Comparison of ENCODE assay signal across 8 cellular contexts in the genomic region with DNA sequence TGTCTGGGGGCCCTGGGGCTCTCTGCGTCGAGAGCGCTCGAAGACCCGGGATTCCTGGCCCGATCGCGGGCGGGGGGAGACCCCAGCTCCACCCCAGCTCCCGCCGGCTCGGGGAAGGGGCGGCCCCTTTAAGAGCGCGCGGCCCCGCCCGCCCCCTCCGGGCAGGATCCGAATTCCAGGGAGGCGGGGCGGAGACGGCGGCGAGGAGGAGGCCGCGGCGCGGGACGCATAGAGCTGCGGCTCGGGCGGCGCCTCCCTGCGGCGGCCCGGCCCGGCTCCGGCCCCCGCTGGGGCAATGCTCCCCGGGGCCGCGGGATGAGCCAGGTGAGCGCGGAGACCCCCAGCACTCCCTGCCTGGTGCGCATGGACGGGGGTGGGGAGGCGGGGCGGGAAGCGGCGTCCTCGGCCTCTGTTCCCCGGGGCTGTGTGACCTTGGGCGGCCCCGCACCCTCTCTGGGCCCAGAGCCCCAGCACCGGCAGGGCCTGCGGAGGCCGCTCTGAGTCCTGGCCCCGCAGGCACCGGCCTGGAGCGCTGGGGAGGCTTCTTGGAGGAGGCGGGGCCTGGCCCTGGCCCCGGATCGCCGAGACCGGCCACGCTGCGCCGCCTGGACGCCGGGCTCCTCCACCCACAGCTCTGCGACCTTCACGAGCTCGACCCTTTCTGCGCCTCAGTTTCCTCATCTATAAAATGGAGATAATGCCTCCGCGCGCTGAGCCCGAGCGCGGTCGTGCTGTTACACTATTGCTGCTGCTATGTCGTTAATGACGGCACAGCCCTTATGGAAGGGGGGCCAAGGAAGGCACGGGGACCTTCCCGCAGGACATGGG. TPM values are rescaled to one million over a fixed set of nuclear protein-coding genes. Genes with fewer than 3 reads are reported as not detected.
A peak's percentile ranks its signal among the peaks of the same experiment; 100 is the strongest.
DNase-seq lines count a peak whose midpoint lies in the region; ATAC-seq and TF ChIP-seq lines count a peak whose summit lies in the region.

No MANE protein-coding gene starts in this region.

- POLR2A ChIA-PET in SK-N-SH (lab: Yijun Ruan, JAX) = interaction anchor here (1.1 kb wide), 1 partner anchor 247 kb away, joined by 4 read pairs; the partner anchor contains the start of gene THOC5

- no peak for TF ChIP-seq RAD21 in Ishikawa (IDR thresholded peaks at IDR 0.05; ENCODE audit: low read depth)
- TF ChIP-seq RAD21 in SK-N-SH (IDR thresholded peaks at IDR 0.05; ENCODE audit: low read length) = no peak

- H3K4me2 ChIP-seq in DOHH2 (ENCODE audit: low read length) = peak overlapping the region; percentile 96
- peak overlapping the region; percentile 91 for H3K4me2 ChIP-seq in SK-N-SH
- no peak overlapping the region for H3K4me2 ChIP-seq in Karpas-422 (ENCODE audit: low read depth, low read length, poor library complexity, severe bottlenecking)

- H4K20me1 ChIP-seq in DOHH2 (ENCODE audit: control insufficient read depth, insufficient read depth, low read depth, low read length) (peaks cover 3% of the 10 kb centered on the region; the same call in 1 of the 2 replicates), SK-N-SH (ENCODE audit: insufficient read depth) (peaks cover 9% of the 10 kb centered on the region; the same call in 1 of the 2 replicates), Karpas-422 (ENCODE audit: insufficient read depth, low read depth, low read length) (peaks cover 3% of the 10 kb centered on the region; the same call in 1 of the 2 replicates)

- peak; percentile 93 for DNase-seq in SK-N-SH
- peak; percentile 89 for DNase-seq in cerebellum (ENCODE audit: low spot score)
- DNase-seq in islet precursor cell = peak; percentile 92
- no peak for DNase-seq in Karpas-422

- no peaks in the 10 kb centered on the region for H3K9me2 ChIP-seq in DOHH2 (replicated peaks; ENCODE audit: control insufficient read depth, low read length)
- no peaks in the 10 kb centered on the region for H3K9me2 ChIP-seq in SK-N-SH
- no peaks in the 10 kb centered on the region for H3K9me2 ChIP-seq in Karpas-422 (replicated peaks; ENCODE audit: insufficient read depth, low read length)

- H3K27ac ChIP-seq in DOHH2 (ENCODE audit: low read depth, low read length) = no peak overlapping the region
- peak overlapping the region; percentile 88 to 89 for H3K27ac ChIP-seq in SK-N-SH (ENCODE audit: low read depth in 2 of 2, low read length in 1 of 2)
- peak overlapping the region; percentile 80 to 97 (median 93) for H3K27ac ChIP-seq in skin epidermis
- no peak overlapping the region for H3K27ac ChIP-seq in Karpas-422 (ENCODE audit: low read length)

- no peaks in the 10 kb centered on the region for H3K79me2 ChIP-seq in DOHH2 (ENCODE audit: control insufficient read depth, low read length)
- peaks cover 30% of the 10 kb centered on the region for H3K79me2 ChIP-seq in SK-N-SH (ENCODE audit: insufficient read depth)
- no peaks in the 10 kb centered on the region for H3K79me2 ChIP-seq in Karpas-422 (ENCODE audit: low read length)

- H2AFZ ChIP-seq in SK-N-SH (ENCODE audit: low read depth) (peak overlapping the region; percentile 89; the same call in 1 of the 2 replicates), Karpas-422 (ENCODE audit: low read length) (no peak overlapping the region)

- H3K27me3 ChIP-seq in DOHH2 (ENCODE audit: control insufficient read depth, low read length) = peaks cover 10% of the 10 kb centered on the region
- no peaks in the 10 kb centered on the region for H3K27me3 ChIP-seq in SK-N-SH (ENCODE audit: insufficient read depth)
- no peaks in the 10 kb centered on the region for H3K27me3 ChIP-seq in Karpas-422 (ENCODE audit: low read length)

- H3K9me3 ChIP-seq in DOHH2 (ENCODE audit: control insufficient read depth, insufficient read depth, low read length) = no peaks in the 10 kb centered on the region
- H3K9me3 ChIP-seq in SK-N-SH = no peaks in the 10 kb centered on the region
- no peaks in the 10 kb centered on the region for H3K9me3 ChIP-seq in Karpas-422 (ENCODE audit: low read length)

- TF ChIP-seq CTCF in DOHH2 (IDR thresholded peaks at IDR 0.05; ENCODE audit: low read depth, low read length, poor library complexity, severe bottlenecking) (no peak), SK-N-SH (IDR thresholded peaks at IDR 0.05) (peak; percentile 15; the same call in 1 of the 2 replicates)

- no peak for ATAC-seq in GM21786 (IDR thresholded peaks at IDR 0.05; ENCODE audit: unreplicated experiment)

- H3K9ac ChIP-seq in SK-N-SH (peak overlapping the region; percentile 90), Karpas-422 (ENCODE audit: low read length) (no peak overlapping the region)

- CTCF ChIA-PET in SK-N-SH (lab: Yijun Ruan, JAX) = interaction anchor here (0.7 to 3.3 kb wide), 13 partner anchors 10 to 62 kb away, joined by 3 to 63 read pairs (median 4); partner anchors contain the start of gene EWSR1

- WGBS in SK-N-SH (ENCODE audit: low lambda C conversion rate) = 35% methylated on average over 27 of the region's 86 CpGs

- H3K4me3 ChIP-seq in DOHH2 (ENCODE audit: low read length) (peak overlapping the region; percentile 78), SK-N-SH (ENCODE audit: low read depth in 2 of 2, low read length in 1 of 2) (peak overlapping the region; percentile 74 to 85), skin epidermis (peak overlapping the region; percentile 54 to 96 (median 72)), Karpas-422 (ENCODE audit: low read length) (no peak overlapping the region)

- H3F3A ChIP-seq in DOHH2 (ENCODE audit: control insufficient read depth, insufficient read depth) = no peaks in the 10 kb centered on the region
- H3F3A ChIP-seq in SK-N-SH (replicated peaks; ENCODE audit: insufficient read depth) = peaks cover 5% of the 10 kb centered on the region

- H3K4me1 ChIP-seq in DOHH2 (ENCODE audit: control insufficient read depth, low read length) = peaks cover 31% of the 10 kb centered on the region
- peaks cover 18 to 50% of the 10 kb centered on the region in 2 experiments; a peak in 3 of 4 replicates for H3K4me1 ChIP-seq in SK-N-SH (ENCODE audit: control insufficient read depth in 1 of 2, insufficient read depth in 2 of 2, low read depth in 1 of 2, low read length in 1 of 2)
- H3K4me1 ChIP-seq in Karpas-422 (ENCODE audit: low read length) = peaks cover 6% of the 10 kb centered on the region; the same call in 1 of the 2 replicates

- TF ChIP-seq EP300 in Ishikawa (IDR thresholded peaks at IDR 0.05; ENCODE audit: borderline replicate concordance) (peak; percentile 58; the same call in 1 of the 2 replicates), SK-N-SH (IDR thresholded peaks at IDR 0.05; ENCODE audit: borderline replicate concordance in 1 of 2, low read depth in 1 of 2, low read length in 1 of 2) (no peak)

- H3K36me3 ChIP-seq in DOHH2 (ENCODE audit: control insufficient read depth, low read length) (no peaks in the 10 kb centered on the region), SK-N-SH (replicated peaks in 1 of 2; ENCODE audit: control insufficient read depth in 1 of 2, insufficient read depth in 2 of 2, low read length in 1 of 2) (peaks cover 0 to 2% of the 10 kb centered on the region in 2 experiments), Karpas-422 (ENCODE audit: insufficient read depth, low read length) (no peaks in the 10 kb centered on the region)

TF ChIP-seq in Ishikawa, 13 proteins besides CTCF, POLR2A, EP300 and RAD21:
- peak; percentile 93 for TF ChIP-seq TEAD4 (IDR thresholded peaks at IDR 0.05)
- TF ChIP-seq, protein P1, sequence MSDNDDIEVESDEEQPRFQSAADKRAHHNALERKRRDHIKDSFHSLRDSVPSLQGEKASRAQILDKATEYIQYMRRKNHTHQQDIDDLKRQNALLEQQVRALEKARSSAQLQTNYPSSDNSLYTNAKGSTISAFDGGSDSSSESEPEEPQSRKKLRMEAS (IDR thresholded peaks at IDR 0.05) = peak; percentile 12
- TF ChIP-seq NFIC (IDR thresholded peaks at IDR 0.05) = 0 out of 2 replicates have a peak, but pooled peaks have one; percentile 31
- 0 out of 2 replicates have a peak, but pooled peaks have one; percentile 14 for TF ChIP-seq ZBTB7A (IDR thresholded peaks at IDR 0.05; ENCODE audit: low read depth)
- TF ChIP-seq TCF12 (IDR thresholded peaks at IDR 0.05; ENCODE audit: low read depth) = no peak
- TF ChIP-seq CREB1 (IDR thresholded peaks at IDR 0.05; ENCODE audit: low read depth) = no peak

TF ChIP-seq in SK-N-SH, 30 proteins besides CTCF, POLR2A, EP300 and RAD21 (continues in another document):
- TF ChIP-seq, protein P2, sequence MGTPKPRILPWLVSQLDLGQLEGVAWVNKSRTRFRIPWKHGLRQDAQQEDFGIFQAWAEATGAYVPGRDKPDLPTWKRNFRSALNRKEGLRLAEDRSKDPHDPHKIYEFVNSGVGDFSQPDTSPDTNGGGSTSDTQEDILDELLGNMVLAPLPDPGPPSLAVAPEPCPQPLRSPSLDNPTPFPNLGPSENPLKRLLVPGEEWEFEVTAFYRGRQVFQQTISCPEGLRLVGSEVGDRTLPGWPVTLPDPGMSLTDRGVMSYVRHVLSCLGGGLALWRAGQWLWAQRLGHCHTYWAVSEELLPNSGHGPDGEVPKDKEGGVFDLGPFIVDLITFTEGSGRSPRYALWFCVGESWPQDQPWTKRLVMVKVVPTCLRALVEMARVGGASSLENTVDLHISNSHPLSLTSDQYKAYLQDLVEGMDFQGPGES (IDR thresholded peaks at IDR 0.05; ENCODE audit: low read depth, low read length) = no peak
- TF ChIP-seq MXI1 (IDR thresholded peaks at IDR 0.05; ENCODE audit: low read depth, low read length) (0 out of 2 replicates have a peak, but pooled peaks have one; percentile 37), TEAD4 (IDR thresholded peaks at IDR 0.05; ENCODE audit: borderline replicate concordance, insufficient read depth) (peak; percentile 50; the same call in 1 of the 2 replicates)

RNA-seq across cellular contexts. Expression of gene GAS2L1, which starts 0.6 kb away (rescaled TPM):
- 16.8 and 21.8 TPM in 2 replicates for polyA plus RNA-seq in SK-N-SH (2012; rRNA removed)
- polyA plus RNA-seq in SK-N-SH (2012; cell fraction: cytosol; rRNA removed) = 9.2 and 14.9 TPM in 2 replicates
- polyA plus RNA-seq in SK-N-SH (2012; cell fraction: nucleus; rRNA removed) = 40.3 and 60.8 TPM in 2 replicates
- 3.3 TPM for total RNA-seq in cerebellum
- not detected in 2 replicates for total RNA-seq in Karpas-422 (2014; rRNA removed; shearing (Covaris generic); ENCODE audit: low replicate concordance)

RNA-seq across cellular contexts. Expression of gene RASL10A, which starts 8.5 kb away (rescaled TPM):
- polyA plus RNA-seq in SK-N-SH (2012; rRNA removed) = 0.18 and 0.36 TPM in 2 replicates
- polyA plus RNA-seq in SK-N-SH (2012; cell fraction: cytosol; rRNA removed) = 0.04 TPM in 1 of 2 replicates, not detected in the other
- 2.7 and 4.2 TPM in 2 replicates for polyA plus RNA-seq in SK-N-SH (2012; cell fraction: nucleus; rRNA removed)
- not detected for total RNA-seq in cerebellum
- total RNA-seq in Karpas-422 (2014; rRNA removed; shearing (Covaris generic); ENCODE audit: low replicate concordance) = 0.76 TPM in 1 of 2 replicates, not detected in the other

RNA-seq across cellular contexts. Expression of gene EWSR1, which starts 39.0 kb away (rescaled TPM):
- 173 and 234 TPM in 2 replicates for polyA plus RNA-seq in SK-N-SH (2012; rRNA removed)
- polyA plus RNA-seq in SK-N-SH (2012; cell fraction: cytosol; rRNA removed) = 103 and 111 TPM in 2 replicates
- polyA plus RNA-seq in SK-N-SH (2012; cell fraction: nucleus; rRNA removed) = 442 and 643 TPM in 2 replicates
- 206 TPM for total RNA-seq in cerebellum
- total RNA-seq in Karpas-422 (2014; rRNA removed; shearing (Covaris generic); ENCODE audit: low replicate concordance) = 281 and 309 TPM in 2 replicates

RNA-seq across cellular contexts. Expression of gene RHBDD3, which starts 39.3 kb away (rescaled TPM):
- polyA plus RNA-seq in SK-N-SH (2012; rRNA removed) = 19.0 and 23.0 TPM in 2 replicates
- 7.0 and 12.1 TPM in 2 replicates for polyA plus RNA-seq in SK-N-SH (2012; cell fraction: cytosol; rRNA removed)
- 47.6 and 71.1 TPM in 2 replicates for polyA plus RNA-seq in SK-N-SH (2012; cell fraction: nucleus; rRNA removed)
- total RNA-seq in cerebellum = 21.1 TPM
- total RNA-seq in Karpas-422 (2014; rRNA removed; shearing (Covaris generic); ENCODE audit: low replicate concordance) = 8.8 and 29.7 TPM in 2 replicates

Comparison
In these comparisons a context has a peak if more than half of its experiments do, and no peak if none do; other contexts are left out.
1. H3K27ac ChIP-seq: peak in SK-N-SH (2 of 2) and skin epidermis (21 of 21); none in DOHH2 (single experiment) and Karpas-422 (single experiment).